ENCODE assay signal across 25 cellular contexts in genomic region chr6:100240798-100241197, GRCh38.
"Had no signal": no experiment of that assay in that cellular context is flagged by ENCODE, and none has a peak within 500 bp of the region (broad histone marks: within the 10 kb centered on the region; RNA-seq: fewer than 3 reads in every experiment).

No MANE protein-coding gene starts in this region.

- H3K4me3 Mint-ChIP-seq: memory B cell; naive thymus-derived CD4-positive, alpha-beta T cell had no signal

- H3K4me3 ChIP-seq: coronary artery, dorsolateral prefrontal cortex, esophagus muscularis mucosa, gastrocnemius medialis, heart right ventricle, left lung, lower lobe of right lung had no signal

- H3K27ac Mint-ChIP-seq: memory B cell; naive thymus-derived CD4-positive, alpha-beta T cell had no signal

- H3K36me3 ChIP-seq: esophagus muscularis mucosa, gastrocnemius medialis, heart right ventricle, left lung, lower lobe of right lung had no signal

- H3K4me1 Mint-ChIP-seq: memory B cell; naive thymus-derived CD4-positive, alpha-beta T cell had no signal

- DNase-seq: dermis blood vessel endothelial cell; dorsolateral prefrontal cortex; effector CD4-positive, alpha-beta T cell; effector memory CD4-positive, alpha-beta T cell; foreskin fibroblast; foreskin melanocyte; gastrocnemius medialis; glutamatergic neuron; head of caudate nucleus; heart right ventricle; hippocampal formation; left cardiac atrium; left lung; left ventricle myocardium superior; lower lobe of right lung; mesendoderm; midbrain; naive thymus-derived CD4-positive, alpha-beta T cell had no signal

- H3K27me3 ChIP-seq: esophagus muscularis mucosa, gastrocnemius medialis, left lung had no signal

- H3K4me1 ChIP-seq: esophagus muscularis mucosa, gastrocnemius medialis, heart right ventricle, left lung, lower lobe of right lung had no signal

- H3K27ac ChIP-seq: coronary artery, dorsolateral prefrontal cortex, esophagus muscularis mucosa, gastrocnemius medialis, heart right ventricle, left lung, lower lobe of right lung had no signal

- FAIRE-seq: colon, endothelial cell of umbilical vein, islet of Langerhans, keratinocyte had no signal

- ATAC-seq: gastrocnemius medialis; heart right ventricle; left cardiac atrium; left lung; left ventricle myocardium superior; lower lobe of right lung; naive thymus-derived CD4-positive, alpha-beta T cell had no signal

- H3K9me3 Mint-ChIP-seq: memory B cell had no signal

- H3K36me3 Mint-ChIP-seq: memory B cell; naive thymus-derived CD4-positive, alpha-beta T cell had no signal

- H3K9me3 ChIP-seq: esophagus muscularis mucosa, gastrocnemius medialis, heart right ventricle, left lung, lower lobe of right lung had no signal
